ENCODE assay signal across 17 cellular contexts in genomic region chr2:19072161-19072560, GRCh38.
DNase-seq lines count a peak whose midpoint lies in the region; ATAC-seq and TF ChIP-seq lines count a peak whose summit lies in the region.
"Had no signal": no experiment of that assay in that cellular context is flagged by ENCODE, and none has a peak within 500 bp of the region (broad histone marks: within the 10 kb centered on the region; RNA-seq: fewer than 3 reads in every experiment).

No MANE protein-coding gene starts in this region.

- H3K9me3 ChIP-seq in left ventricle myocardium inferior (replicated peaks), result no peaks in the 10 kb centered on the region
- no peaks in the 10 kb centered on the region for H3K9me3 ChIP-seq in esophagus muscularis mucosa
- H3K9me3 ChIP-seq in testis, result no peaks in the 10 kb centered on the region
- H3K9me3 ChIP-seq: BLaER1 had no signal

- TF ChIP-seq CTCF in left ventricle myocardium inferior (IDR thresholded peaks at IDR 0.05; ENCODE audit: borderline replicate concordance), result no peak
- no peak for TF ChIP-seq CTCF in esophagus muscularis mucosa (IDR thresholded peaks at IDR 0.05)
- TF ChIP-seq CTCF in testis (IDR thresholded peaks at IDR 0.05), result no peak

- intact Hi-C loops in Right ventricle myocardium inferior (cut with DNase I) (no loop called here), left ventricle myocardium inferior (cut with micrococcal nuclease) (no loop called here), esophagus muscularis mucosa (cut with DNase I) (no loop called here), testis (cut with DNase I; ENCODE audit: low total_unique reads) (no loop called here)

- no peak for TF ChIP-seq EP300 in esophagus muscularis mucosa (IDR thresholded peaks at IDR 0.05)

- H3K27me3 ChIP-seq in left ventricle myocardium inferior (ENCODE audit: low read depth), result no peaks in the 10 kb centered on the region
- no peaks in the 10 kb centered on the region for H3K27me3 ChIP-seq in esophagus muscularis mucosa
- H3K27me3 ChIP-seq in testis, result no peaks in the 10 kb centered on the region
- H3K27me3 ChIP-seq: BLaER1 had no signal

- peak; percentile 55 for ATAC-seq in Right ventricle myocardium inferior
- ATAC-seq: CD8-positive, alpha-beta T cell; GM23338; HCT116 had no signal

- H3K36me3 ChIP-seq in left ventricle myocardium inferior (no peaks in the 10 kb centered on the region), esophagus muscularis mucosa (no peaks in the 10 kb centered on the region), testis (ENCODE audit: low read depth, missing control alignments) (no peaks in the 10 kb centered on the region)
- H3K36me3 ChIP-seq: BLaER1 had no signal

- peak; percentile 58 for DNase-seq in Right ventricle myocardium inferior (ENCODE audit: missing footprints)
- no peak for DNase-seq in left ventricle myocardium inferior
- peak in 48 of 76 experiments; percentile 1 to 75 (median 26) for DNase-seq in HUDEP-2 (lab: John Stamatoyannopoulos, UW; ENCODE audit: unreplicated experiment in 76 of 76)
- DNase-seq in NCI-H82 treated with DMSO at 0.1 percent for 48 hours (lab: John Stamatoyannopoulos, UW; ENCODE audit: unreplicated experiment), result peak; percentile 84
- peak; percentile 85 for DNase-seq in esophagus muscularis mucosa (ENCODE audit: extremely low spot score)
- no peak for DNase-seq in testis
- no peak for DNase-seq in NCI-H1048 (lab: John Stamatoyannopoulos, UW)
- DNase-seq: 8988T; Calu3; CD8-positive, alpha-beta T cell; DMS79 treated with DMSO at 0.1 percent for 48 hours; GF-D8; HFFc6 had no signal

- H3K4me1 ChIP-seq in left ventricle myocardium inferior, result no peaks in the 10 kb centered on the region
- peaks cover 0 to 17% (median 10%) of the 10 kb centered on the region in 4 donors for H3K4me1 ChIP-seq in esophagus muscularis mucosa
- H3K4me1 ChIP-seq in testis, result no peaks in the 10 kb centered on the region
- H3K4me1 ChIP-seq: BLaER1 had no signal

- 91% methylated on average over 2 of the region's 2 CpGs for WGBS in esophagus muscularis mucosa
- WGBS in testis, 2 donors, result 76 to 88% methylated on average over 2 of the region's 2 CpGs

- no peak for TF ChIP-seq POLR2A in esophagus muscularis mucosa (IDR thresholded peaks at IDR 0.05; ENCODE audit: low read depth)
- no peak for TF ChIP-seq POLR2A in testis (IDR thresholded peaks at IDR 0.05)

- H3K27ac ChIP-seq in left ventricle myocardium inferior (replicated peaks), result no peak overlapping the region
- no peak overlapping the region for H3K27ac ChIP-seq in esophagus muscularis mucosa (replicated peaks in 1 of 4)
- H3K27ac ChIP-seq in testis, result no peak overlapping the region
- H3K27ac ChIP-seq: BLaER1, HL-60 had no signal

- H3K4me3 ChIP-seq in left ventricle myocardium inferior (no peak overlapping the region), esophagus muscularis mucosa (no peak overlapping the region), testis (no peak overlapping the region)
- H3K4me3 ChIP-seq: BLaER1, GM23338 had no signal

Comparison
In these comparisons a context has a peak if more than half of its experiments do, and no peak if none do; other contexts are left out.
1. DNase-seq: peak in Right ventricle myocardium inferior (single experiment), HUDEP-2 (48 of 76), NCI-H82 treated with DMSO at 0.1 percent for 48 hours (single experiment) and esophagus muscularis mucosa (single experiment); none in left ventricle myocardium inferior (single experiment), testis (single experiment) and NCI-H1048 (single experiment).